ENCODE assay signal across 7 cellular contexts in genomic region chr13:96817336-96817941, GRCh38.
DNase-seq lines count a peak whose midpoint lies in the region; TF ChIP-seq lines count a peak whose summit lies in the region.

No MANE protein-coding gene starts in this region.

- no peak overlapping the region for H3K27ac ChIP-seq in H9 (ENCODE audit: insufficient read length, low read depth, low read length)
- H3K27ac ChIP-seq in fibroblast of lung (ENCODE audit: insufficient read depth, low read length) = no peak overlapping the region

- H3K27me3 Mint-ChIP-seq in H9 (ENCODE audit: low read depth) = peaks cover 1% of the 10 kb centered on the region; the same call in 1 of the 2 replicates

- H4K20me1 ChIP-seq in H9 (ENCODE audit: control insufficient read depth, insufficient read depth, insufficient read length) = no peaks in the 10 kb centered on the region
- no peaks in the 10 kb centered on the region for H4K20me1 ChIP-seq in fibroblast of lung (ENCODE audit: control insufficient read depth, extremely low read depth, insufficient read depth, low read length)

- no peak overlapping the region for H4K5ac ChIP-seq in H9 (ENCODE audit: insufficient read length, low read depth, low read length)

- no CpG with 5 or more reads among the region's 4 CpGs for WGBS in H9 (ENCODE audit: extremely low coverage, insufficient read length, low lambda C conversion rate)

- H2BK120ac ChIP-seq in H9 (ENCODE audit: low read depth, low read length, poor library complexity, severe bottlenecking) = no peak overlapping the region

- peaks cover 12 to 13% of the 10 kb centered on the region in 2 experiments for H3K4me1 Mint-ChIP-seq in H9

- no peak overlapping the region for H2AK5ac ChIP-seq in H9 (ENCODE audit: insufficient read length, low read length)

- H3K79me2 ChIP-seq in H9 (ENCODE audit: insufficient read depth, low read length) = no peaks in the 10 kb centered on the region
- H3K79me2 ChIP-seq in fibroblast of lung (ENCODE audit: control insufficient read depth, insufficient read depth, low read length) = no peaks in the 10 kb centered on the region

- H3K4me1 ChIP-seq in H9 (ENCODE audit: insufficient read depth, low read length) (peaks cover 7% of the 10 kb centered on the region; the same call in 1 of the 2 replicates), fibroblast of lung (ENCODE audit: control insufficient read depth, extremely low read depth, insufficient read depth, low read length) (no peaks in the 10 kb centered on the region)

- H3K79me1 ChIP-seq in H9 (ENCODE audit: insufficient read depth, low read depth, low read length, poor library complexity, severe bottlenecking) = no peaks in the 10 kb centered on the region

- H2AFZ ChIP-seq in H9 (ENCODE audit: low read length) (no peak overlapping the region), fibroblast of lung (ENCODE audit: low read length) (no peak overlapping the region)

- H3K9ac ChIP-seq in H9 (ENCODE audit: extremely low read depth, insufficient read length, low read length) (no peak overlapping the region), fibroblast of lung (ENCODE audit: insufficient read depth, low read length) (no peak overlapping the region)

- no peak overlapping the region for H4K91ac ChIP-seq in H9 (ENCODE audit: insufficient read length, low read depth, low read length)

- H3T11ph ChIP-seq in H9 (ENCODE audit: low read length) = no peak overlapping the region

- H3K36me3 Mint-ChIP-seq in H9 (ENCODE audit: insufficient read depth in 1 of 3, low read depth in 3 of 3) = peaks cover 0 to 10% (median 0%) of the 10 kb centered on the region in 3 experiments; a peak in 5 of 7 replicates

- H3K4me2 ChIP-seq in H9 (ENCODE audit: insufficient read depth, insufficient read length, low read length) (no peak overlapping the region), fibroblast of lung (ENCODE audit: extremely low read depth, insufficient read depth, low read length) (no peak overlapping the region)

- H3K23ac ChIP-seq in H9 (ENCODE audit: insufficient read length, low read depth, low read length) = no peak overlapping the region

- H3K9me3 Mint-ChIP-seq in H9 = peaks cover 4 to 5% of the 10 kb centered on the region in 2 experiments; a peak in 4 of 5 replicates

- H3K18ac ChIP-seq in H9 (ENCODE audit: insufficient read length, low read depth, low read length) = no peak overlapping the region

- no peak overlapping the region for H2BK20ac ChIP-seq in H9 (ENCODE audit: low read depth, low read length, poor library complexity, severe bottlenecking)

- no peak overlapping the region for H3K4me3 Mint-ChIP-seq in H9

- no peaks in the 10 kb centered on the region for H3K23me2 ChIP-seq in H9 (ENCODE audit: insufficient read length, low read depth, low read length, poor library complexity, severe bottlenecking)

- H3K4me3 ChIP-seq in fibroblast of lung (replicated peaks in 1 of 4; ENCODE audit: control extremely low read depth in 1 of 4, insufficient read depth in 1 of 4, low read depth in 3 of 4, low read length in 4 of 4) (no peak overlapping the region), retinal pigment epithelial cell (ENCODE audit: low read length) (no peak overlapping the region)

- H2BK15ac ChIP-seq in H9 (ENCODE audit: low read depth, low read length) = no peak overlapping the region

- TF ChIP-seq CTCF in H9 (conservative IDR thresholded peaks at IDR 0.05) (peak; percentile 80), fibroblast of lung (conservative IDR thresholded peaks at IDR 0.05 in 1 of 2, IDR thresholded peaks at IDR 0.05 in 1 of 2; ENCODE audit: low read depth in 1 of 2, low read length in 2 of 2) (peak; percentile 36 to 48), retinal pigment epithelial cell (conservative IDR thresholded peaks at IDR 0.05; ENCODE audit: low read depth, low read length) (peak; percentile 58)

- DNase-seq in H9 = no peak
- peak; percentile 3 for DNase-seq in NCI-H82 treated with DMSO at 0.1 percent for 48 hours (lab: John Stamatoyannopoulos, UW; ENCODE audit: unreplicated experiment)
- peak; percentile 1 to 52 for DNase-seq in fibroblast of lung (ENCODE audit: low read depth in 2 of 2)
- no peak for DNase-seq in retinal pigment epithelial cell (ENCODE audit: low read depth)
- no peak for DNase-seq in HuH-7.5 (ENCODE audit: low spot score)
- no peak for DNase-seq in DMS153 (lab: John Stamatoyannopoulos, UW)
- DNase-seq in HuH-7 (ENCODE audit: low spot score) = no peak

- no peaks in the 10 kb centered on the region for H3K36me3 ChIP-seq in fibroblast of lung (ENCODE audit: control insufficient read depth, insufficient read depth, low read length)

- H3K4ac ChIP-seq in H9 (ENCODE audit: low read depth, low read length) = no peak overlapping the region

- no peak overlapping the region for H3K14ac ChIP-seq in H9 (ENCODE audit: insufficient read depth, low read length)

- no peak overlapping the region for H3K56ac ChIP-seq in H9 (ENCODE audit: insufficient read length, low read depth, low read length)

- H3K27me3 ChIP-seq in H9 (ENCODE audit: insufficient read depth, low read length) (no peaks in the 10 kb centered on the region), fibroblast of lung (ENCODE audit: control insufficient read depth, insufficient read depth, low read length) (no peaks in the 10 kb centered on the region)

- no peak overlapping the region for H4K8ac ChIP-seq in H9 (replicated peaks; ENCODE audit: insufficient read length, low read depth, low read length)

- H3K9me3 ChIP-seq in H9 (ENCODE audit: control insufficient read depth, low read depth, low read length) (no peaks in the 10 kb centered on the region), fibroblast of lung (ENCODE audit: control insufficient read depth, insufficient read depth, low read depth, low read length) (no peaks in the 10 kb centered on the region)

- no peak overlapping the region for H2BK5ac ChIP-seq in H9 (ENCODE audit: insufficient read length, low read length)

- H3K27ac Mint-ChIP-seq in H9 = peak overlapping the region in 1 of 3 experiments; percentile 78; a peak in 1 of 7 replicates

- no peak overlapping the region for H2BK12ac ChIP-seq in H9 (ENCODE audit: insufficient read length, low read depth, low read length)

Comparison
In these comparisons a context has a peak if more than half of its experiments do, and no peak if none do; other contexts are left out.
1. DNase-seq: peak in NCI-H82 treated with DMSO at 0.1 percent for 48 hours (single experiment) and fibroblast of lung (2 of 2); none in H9 (single experiment), retinal pigment epithelial cell (single experiment), HuH-7.5 (single experiment), DMS153 (single experiment) and HuH-7 (single experiment).
2. Peak in every context shown above with its lines, with median percentiles within 50 percentile points of each other: CTCF ChIP-seq.